Comparison of ENCODE assay signal across 1 cellular context in genomic region chr15:58724471-58724870, GRCh38.
TF ChIP-seq lines count a peak whose summit lies in the region.

No MANE protein-coding gene starts in this region.

TF ChIP-seq in HepG2, 621 proteins besides CTCF, POLR2A, EP300 and RAD21:
- TF ChIP-seq ZBTB44 (CRISPR knock-in tag; IDR thresholded peaks at IDR 0.05) (no peak), PAF1 (CRISPR knock-in tag; IDR thresholded peaks at IDR 0.05) (no peak), PAWR (CRISPR knock-in tag; IDR thresholded peaks at IDR 0.05; ENCODE audit: borderline replicate concordance) (no peak), ZNF720 (CRISPR knock-in tag; IDR thresholded peaks at IDR 0.05) (no peak), ZBTB33 (CRISPR knock-in tag; IDR thresholded peaks at IDR 0.05) (no peak), HNF1B (CRISPR knock-in tag; IDR thresholded peaks at IDR 0.05) (no peak), NCOA1 (CRISPR knock-in tag; IDR thresholded peaks at IDR 0.05) (no peak), FOXA3 (CRISPR knock-in tag; IDR thresholded peaks at IDR 0.05) (no peak), ZNF644 (CRISPR knock-in tag; IDR thresholded peaks at IDR 0.05; ENCODE audit: low read depth) (no peak), YEATS2 (CRISPR knock-in tag; IDR thresholded peaks at IDR 0.05; ENCODE audit: borderline replicate concordance) (no peak), FOXA1 (IDR thresholded peaks at IDR 0.05) (no peak), FOXA1 (CRISPR knock-in tag; IDR thresholded peaks at IDR 0.05) (no peak), ZNF773 (CRISPR knock-in tag; IDR thresholded peaks at IDR 0.05; ENCODE audit: borderline replicate concordance) (no peak), ETV6 (CRISPR knock-in tag; conservative IDR thresholded peaks at IDR 0.05) (no peak), CENPT (CRISPR knock-in tag; IDR thresholded peaks at IDR 0.05; ENCODE audit: low read depth) (no peak), ZNF775 (CRISPR knock-in tag; IDR thresholded peaks at IDR 0.05; ENCODE audit: borderline replicate concordance) (no peak), ZNF567 (CRISPR knock-in tag; IDR thresholded peaks at IDR 0.05; ENCODE audit: borderline replicate concordance) (no peak), IRF2 (CRISPR knock-in tag; IDR thresholded peaks at IDR 0.05) (no peak), TFDP1 (CRISPR knock-in tag; IDR thresholded peaks at IDR 0.05; ENCODE audit: borderline replicate concordance) (no peak)
